8 cellular contexts compared by ENCODE assay signal in the genomic region with DNA sequence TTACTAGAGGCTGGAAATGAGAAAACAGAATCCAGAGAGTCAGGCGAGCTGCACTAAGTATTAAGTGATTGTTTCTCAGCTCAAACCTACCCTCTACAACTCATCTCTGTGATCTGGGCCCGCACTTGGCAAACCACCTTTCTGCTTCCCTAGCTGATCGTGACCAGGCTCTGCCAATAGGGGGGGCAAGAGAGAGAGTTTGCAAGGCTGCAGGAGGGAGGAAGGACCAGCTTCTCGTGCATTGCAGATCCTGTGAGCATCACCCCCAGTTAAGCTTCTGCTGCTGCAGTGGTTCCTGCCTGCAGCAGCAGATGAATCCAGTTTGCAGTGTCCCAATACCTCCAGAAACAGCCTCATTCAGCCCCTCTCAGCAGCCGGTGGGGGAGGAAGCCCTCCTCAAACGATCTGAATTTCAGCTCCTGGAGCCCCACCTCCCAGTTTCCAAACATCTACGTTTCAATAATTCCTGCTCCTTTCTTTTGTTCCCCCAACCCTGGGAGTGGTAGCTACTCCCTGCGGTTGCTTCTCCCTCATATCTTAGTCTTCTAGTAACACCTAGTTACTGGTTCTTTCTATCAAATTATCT. TPM values are rescaled to one million over a fixed set of nuclear protein-coding genes. Genes with fewer than 3 reads are reported as not detected.
DNase-seq lines count a peak whose midpoint lies in the region; ATAC-seq lines count a peak whose summit lies in the region.

No MANE protein-coding gene starts in this region.

- no peak overlapping the region for H2AK5ac ChIP-seq in trophoblast cell (ENCODE audit: low read length)

- H3K9me3 ChIP-seq in trophoblast cell (ENCODE audit: insufficient read depth, low read depth, low read length) = no peaks in the 10 kb centered on the region

- H4K12ac ChIP-seq in trophoblast cell (ENCODE audit: low read depth, low read length) = no peak overlapping the region

- no peak overlapping the region for H2BK5ac ChIP-seq in trophoblast cell (ENCODE audit: low read depth, low read length, poor library complexity)

- peak; percentile 22 for DNase-seq in DMS114 treated with DMSO at 0.1 percent for 48 hours (lab: John Stamatoyannopoulos, UW; ENCODE audit: unreplicated experiment)
- peak; percentile 77 for DNase-seq in Jurkat, Clone E6-1 (ENCODE audit: low read depth, low spot score)
- peak; percentile 67 for DNase-seq in SIG-M5 treated with dmso at 0.1 percent for 504 hours (lab: John Stamatoyannopoulos, UW; ENCODE audit: unreplicated experiment)
- DNase-seq in activated effector memory CD4-positive, alpha-beta T cell treated with Interleukin-2 at 50 U/mL for 16 hours = peak; percentile 73
- peak; percentile 63 for DNase-seq in foreskin melanocyte
- DNase-seq in trophoblast cell = peak; percentile 54 to 73
- peak; percentile 69 for DNase-seq in ureter (ENCODE audit: low spot score)

- no peaks in the 10 kb centered on the region for H3K79me2 ChIP-seq in trophoblast cell (ENCODE audit: control insufficient read depth, insufficient read depth, low read length, poor library complexity)

- no peak overlapping the region for H2BK12ac ChIP-seq in trophoblast cell (ENCODE audit: low read length)

- ATAC-seq in HG03045 (IDR thresholded peaks at IDR 0.05; ENCODE audit: unreplicated experiment) = no peak

- no peaks in the 10 kb centered on the region for H3K79me1 ChIP-seq in trophoblast cell (ENCODE audit: low read length)

- no peaks in the 10 kb centered on the region for H3K4me1 ChIP-seq in trophoblast cell (ENCODE audit: control insufficient read depth in 1 of 2, insufficient read depth in 2 of 2, low read length in 2 of 2)

- H3K27me3 ChIP-seq in trophoblast cell (ENCODE audit: insufficient read depth, low read length) = no peaks in the 10 kb centered on the region

- no peak overlapping the region for H3K27ac ChIP-seq in trophoblast cell (ENCODE audit: low read depth, low read length)

- H3K9ac ChIP-seq in trophoblast cell (ENCODE audit: low read length) = no peak overlapping the region

- no peak overlapping the region for H3K4me2 ChIP-seq in trophoblast cell (ENCODE audit: low read length)

- WGBS in trophoblast cell (ENCODE audit: extremely low coverage, insufficient coverage, insufficient read length) = no CpG with 5 or more reads among the region's 8 CpGs

- no peak overlapping the region for H3K4me3 ChIP-seq in Jurkat, Clone E6-1 (ENCODE audit: low read length)
- H3K4me3 ChIP-seq in trophoblast cell (ENCODE audit: low read depth, low read length) = no peak overlapping the region

- H2AFZ ChIP-seq in trophoblast cell (ENCODE audit: insufficient read depth, low read length, poor library complexity) = no peak overlapping the region

- H2BK120ac ChIP-seq in trophoblast cell (ENCODE audit: insufficient read depth, low read length, poor library complexity) = no peak overlapping the region

- no peak overlapping the region for H4K8ac ChIP-seq in trophoblast cell (ENCODE audit: low read depth, low read length)

- H4K91ac ChIP-seq in trophoblast cell (ENCODE audit: low read depth, low read length) = no peak overlapping the region

- no peak overlapping the region for H3K23ac ChIP-seq in trophoblast cell (ENCODE audit: low read length)

- no peak overlapping the region for H3K14ac ChIP-seq in trophoblast cell (ENCODE audit: low read length)

- no peak overlapping the region for H3K4ac ChIP-seq in trophoblast cell (ENCODE audit: low read depth, low read length)

- H3K18ac ChIP-seq in trophoblast cell (ENCODE audit: low read length) = no peak overlapping the region

- H3K36me3 ChIP-seq in trophoblast cell (ENCODE audit: control insufficient read depth in 1 of 2, insufficient read depth in 2 of 2, low read length in 2 of 2) = peaks cover 46 to 51% of the 10 kb centered on the region in 2 experiments

RNA-seq across cellular contexts. Expression of a gene that starts 20.0 kb away (rescaled TPM):
- 89.6 TPM for polyA plus RNA-seq in Jurkat, Clone E6-1 (2012; ENCODE audit: insufficient read depth, insufficient read length)
- polyA plus RNA-seq in trophoblast cell (2013) = 31.0 and 32.7 TPM in 2 replicates
- total RNA-seq in ureter = 20.3 TPM

RNA-seq across cellular contexts. Expression of a gene that starts 20.3 kb away (rescaled TPM):
- polyA plus RNA-seq in Jurkat, Clone E6-1 (2012; ENCODE audit: insufficient read depth, insufficient read length) = not detected
- polyA plus RNA-seq in trophoblast cell (2013) = 2.1 TPM in 2 replicates
- 11.8 TPM for total RNA-seq in ureter

RNA-seq across cellular contexts. Expression of a gene that starts 22.3 kb away (rescaled TPM):
- polyA plus RNA-seq in Jurkat, Clone E6-1 (2012; ENCODE audit: insufficient read depth, insufficient read length) = 8.7 TPM
- polyA plus RNA-seq in trophoblast cell (2013) = 0.51 and 0.57 TPM in 2 replicates
- 2.1 TPM for total RNA-seq in ureter

RNA-seq across cellular contexts. Expression of a gene that starts 28.3 kb away (rescaled TPM):
- polyA plus RNA-seq in Jurkat, Clone E6-1 (2012; ENCODE audit: insufficient read depth, insufficient read length) = 64.1 TPM
- polyA plus RNA-seq in trophoblast cell (2013) = 32.0 and 34.3 TPM in 2 replicates
- 37.4 TPM for total RNA-seq in ureter

RNA-seq across cellular contexts. Expression of a gene that starts 40.7 kb away (rescaled TPM):
- 3.4 TPM for polyA plus RNA-seq in Jurkat, Clone E6-1 (2012; ENCODE audit: insufficient read depth, insufficient read length)
- polyA plus RNA-seq in trophoblast cell (2013) = 12.5 and 12.7 TPM in 2 replicates
- total RNA-seq in ureter = 20.8 TPM

Comparison
In these comparisons a context has a peak if more than half of its experiments do, and no peak if none do; other contexts are left out.
1. DNase-seq: peak in every context shown above with its lines; median percentile 77 in Jurkat, Clone E6-1; 73 in activated effector memory CD4-positive, alpha-beta T cell treated with Interleukin-2 at 50 U/mL for 16 hours; 69 in ureter; 67 in SIG-M5 treated with dmso at 0.1 percent for 504 hours; 64 in trophoblast cell; 63 in foreskin melanocyte; 22 in DMS114 treated with DMSO at 0.1 percent for 48 hours.